9 cellular contexts compared by ENCODE assay signal in the genomic region with DNA sequence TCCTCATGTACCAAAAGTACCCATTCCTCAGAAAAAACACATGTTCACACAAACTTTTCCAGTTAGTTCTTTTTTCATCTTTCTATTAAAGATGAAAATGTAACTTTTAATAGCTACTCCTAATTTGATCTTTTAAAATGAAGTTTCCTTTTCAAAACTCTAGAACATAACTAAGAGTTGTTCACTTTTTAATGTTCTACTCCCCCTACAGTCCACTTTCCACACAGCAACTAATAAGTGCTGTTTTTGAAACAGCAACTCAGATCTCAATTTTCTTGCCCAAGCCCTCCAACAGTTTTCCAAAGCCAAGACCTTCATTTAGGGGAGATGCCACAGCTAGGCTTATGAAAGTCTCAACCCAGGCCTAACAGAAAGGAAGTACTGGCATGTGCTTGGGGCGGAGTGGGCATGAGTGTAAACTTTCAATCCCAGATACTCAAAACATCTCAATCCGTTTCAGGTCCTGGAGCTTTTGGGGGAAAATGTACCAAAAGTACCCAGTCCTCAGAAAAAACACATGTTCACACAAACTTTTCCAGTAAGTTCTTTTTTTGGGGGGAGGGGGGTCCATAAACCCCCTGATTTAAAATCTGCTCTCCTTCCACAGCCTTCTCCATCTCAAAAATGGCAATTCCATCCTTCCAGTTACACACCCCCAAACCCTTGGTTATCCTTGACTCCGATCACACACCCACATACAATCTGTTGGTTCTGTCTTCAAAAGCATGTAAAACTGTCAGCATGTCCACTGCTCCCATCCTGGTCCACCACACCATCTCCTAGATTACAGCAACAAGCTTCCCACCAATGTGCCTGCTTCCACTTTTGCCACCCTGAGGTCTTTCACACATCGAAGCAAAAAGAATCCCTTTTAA. TPM values are rescaled to one million over a fixed set of nuclear protein-coding genes. Genes with fewer than 3 reads are reported as not detected.
DNase-seq lines count a peak whose midpoint lies in the region; ATAC-seq and TF ChIP-seq lines count a peak whose summit lies in the region.
"Had no signal": no experiment of that assay in that cellular context is flagged by ENCODE, and none has a peak within 500 bp of the region (broad histone marks: within the 10 kb centered on the region; RNA-seq: fewer than 3 reads in every experiment).

No MANE protein-coding gene starts in this region.

- CTCF ChIA-PET in naive thymus-derived CD4-positive, alpha-beta T cell (lab: Charles Lee) = interaction anchor here (0.6 to 5.6 kb wide), 16 partner anchors 11 to 634 kb away, joined by 3 to 41 read pairs (median 4); a partner anchor contains a TSS

- H3K27ac Mint-ChIP-seq in naive thymus-derived CD4-positive, alpha-beta T cell = peak overlapping the region; percentile 74 to 99 (median 94)

- H3K4me3 ChIP-seq in HL-60 (replicated peaks; ENCODE audit: insufficient read depth, low read length) = peak overlapping the region; percentile 80
- peak overlapping the region; percentile 0 for H3K4me3 ChIP-seq in naive thymus-derived CD4-positive, alpha-beta T cell (ENCODE audit: low read length)

- ATAC-seq in naive thymus-derived CD4-positive, alpha-beta T cell = peak; percentile 34
- ATAC-seq in GM21576 (IDR thresholded peaks at IDR 0.05; ENCODE audit: unreplicated experiment) (no peak), GM19463 (IDR thresholded peaks at IDR 0.05; ENCODE audit: unreplicated experiment) (no peak)

- no peaks in the 10 kb centered on the region for H3K9me3 Mint-ChIP-seq in naive thymus-derived CD4-positive, alpha-beta T cell

- H3K27me3 ChIP-seq in HL-60 (ENCODE audit: insufficient read depth, poor library complexity, severe bottlenecking) = no peaks in the 10 kb centered on the region
- H3K27me3 ChIP-seq in naive thymus-derived CD4-positive, alpha-beta T cell (ENCODE audit: control insufficient read depth in 2 of 2, insufficient read depth in 2 of 2, low read length in 2 of 2) = no peaks in the 10 kb centered on the region

- no peaks in the 10 kb centered on the region for H3K9me3 ChIP-seq in naive thymus-derived CD4-positive, alpha-beta T cell (ENCODE audit: control insufficient read depth in 2 of 3, low read length in 3 of 3)

- POLR2A ChIA-PET in naive thymus-derived CD4-positive, alpha-beta T cell (lab: Charles Lee) = interaction anchor here (0.6 to 6.5 kb wide), 4 partner anchors 11 to 302 kb away, joined by 3 to 42 read pairs (median 10); a partner anchor contains a TSS

- H3K36me3 Mint-ChIP-seq in naive thymus-derived CD4-positive, alpha-beta T cell = peaks cover 0 to 11% (median 5%) of the 10 kb centered on the region in 5 donors

- peaks cover 0 to 16% (median 3%) of the 10 kb centered on the region in 3 experiments for H3K36me3 ChIP-seq in naive thymus-derived CD4-positive, alpha-beta T cell (ENCODE audit: control insufficient read depth in 2 of 3, insufficient read depth in 3 of 3, low read length in 3 of 3)

- H3K4me1 ChIP-seq in naive thymus-derived CD4-positive, alpha-beta T cell (ENCODE audit: control insufficient read depth in 2 of 2, insufficient read depth in 2 of 2, low read length in 2 of 2) = peaks cover 13 to 43% of the 10 kb centered on the region in 2 donors

- no peaks in the 10 kb centered on the region for H3K27me3 Mint-ChIP-seq in naive thymus-derived CD4-positive, alpha-beta T cell

- H3K27ac ChIP-seq in HL-60 (replicated peaks) = no peak overlapping the region
- peak overlapping the region; percentile 94 for H3K27ac ChIP-seq in naive thymus-derived CD4-positive, alpha-beta T cell (ENCODE audit: low read depth, low read length)
- H3K27ac ChIP-seq: epithelial cell of prostate had no signal

- H3K4me1 Mint-ChIP-seq in naive thymus-derived CD4-positive, alpha-beta T cell = peaks cover 39 to 62% (median 52%) of the 10 kb centered on the region in 7 donors

- intact Hi-C loops in naive thymus-derived CD4-positive, alpha-beta T cell (cut with micrococcal nuclease) = loop anchor here (1.0 to 5.0 kb wide), 5 partner anchors 51 to 407 kb away; a partner anchor contains a TSS

- peak overlapping the region; percentile 82 to 95 (median 92) for H3K4me3 Mint-ChIP-seq in naive thymus-derived CD4-positive, alpha-beta T cell

- TF ChIP-seq CTCF in HL-60 (IDR thresholded peaks at IDR 0.05; ENCODE audit: insufficient read depth, low read length) = peak; percentile 50

- DNase-seq in NCI-H1436 (lab: John Stamatoyannopoulos, UW) (peak; percentile 6), NCI-H1436 treated with DMSO at 0.1 percent for 48 hours (lab: John Stamatoyannopoulos, UW) (no peak), HL-60 (ENCODE audit: low read depth in 1 of 2, low spot score in 1 of 2) (peak in 1 of 2 experiments; percentile 49), RPMI7951 (ENCODE audit: low read depth) (peak; percentile 59), dermis microvascular lymphatic vessel endothelial cell (ENCODE audit: low read depth in 2 of 2) (peak; percentile 33 to 58)
- DNase-seq in naive thymus-derived CD4-positive, alpha-beta T cell = peak in 7 of 9 donors; percentile 39 to 59 (median 54)

RNA-seq across cellular contexts. Expression of a gene that starts 2.0 kb away (rescaled TPM):
- 148 and 165 TPM in 2 replicates for total RNA-seq in RPMI7951 (2014; rRNA removed; shearing (Covaris generic))
- 164 and 231 TPM in 2 replicates for total RNA-seq in dermis microvascular lymphatic vessel endothelial cell
- total RNA-seq in naive thymus-derived CD4-positive, alpha-beta T cell = 100 to 1,000 TPM; 237 to 387 (median 369) TPM
- 100 to 1,000 TPM; 222 to 241 TPM for polyA plus RNA-seq in naive thymus-derived CD4-positive, alpha-beta T cell

RNA-seq across cellular contexts. Expression of a gene that starts 10.2 kb away (rescaled TPM):
- total RNA-seq in RPMI7951 (2014; rRNA removed; shearing (Covaris generic)) = 0.24 and 0.29 TPM in 2 replicates
- total RNA-seq in dermis microvascular lymphatic vessel endothelial cell = 9.2 and 16.1 TPM in 2 replicates
- 10 to 100 TPM; 12.3 to 38.9 (median 23.5) TPM for total RNA-seq in naive thymus-derived CD4-positive, alpha-beta T cell
- polyA plus RNA-seq in naive thymus-derived CD4-positive, alpha-beta T cell = 1 to 10 TPM; 3.0 to 8.4 TPM
